Comparison of ENCODE assay signal across 18 cellular contexts in the genomic region with DNA sequence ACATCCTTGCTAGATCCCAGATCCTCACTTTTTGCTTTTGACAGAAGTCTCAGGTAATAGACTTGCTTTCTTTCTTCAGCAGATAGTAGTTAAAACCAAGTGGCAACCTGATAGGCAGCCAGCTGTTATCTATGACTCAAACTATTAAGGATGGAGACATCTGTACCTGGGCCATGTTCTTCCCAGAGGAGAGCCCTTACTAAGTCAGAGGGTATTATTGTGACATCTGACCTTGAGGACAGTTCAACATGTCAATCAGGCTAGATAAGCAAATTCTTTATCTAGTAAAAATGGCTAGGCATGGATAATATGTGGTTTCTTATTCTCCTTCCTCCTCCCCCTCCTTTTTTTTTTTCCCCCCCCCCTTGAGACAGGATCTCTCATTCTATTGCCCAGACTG. TPM values are rescaled to one million over a fixed set of nuclear protein-coding genes. Genes with fewer than 3 reads are reported as not detected.
DNase-seq lines count a peak whose midpoint lies in the region; ATAC-seq and TF ChIP-seq lines count a peak whose summit lies in the region.
"Had no signal": no experiment of that assay in that cellular context is flagged by ENCODE, and none has a peak within 500 bp of the region (broad histone marks: within the 10 kb centered on the region; RNA-seq: fewer than 3 reads in every experiment).

No MANE protein-coding gene starts in this region.

- H3K9me3 Mint-ChIP-seq in glutamatergic neuron (ENCODE audit: unreplicated experiment) (peaks cover 12% of the 10 kb centered on the region), neural progenitor cell (no peaks in the 10 kb centered on the region)
- H3K9me3 Mint-ChIP-seq in naive thymus-derived CD8-positive, alpha-beta T cell = no peaks in the 10 kb centered on the region
- H3K9me3 Mint-ChIP-seq: GM23338 had no signal

- no peak for TF ChIP-seq CTCF in glutamatergic neuron (IDR thresholded peaks at IDR 0.05; ENCODE audit: partially characterized antibody, unreplicated experiment)
- TF ChIP-seq CTCF in neural progenitor cell (IDR thresholded peaks at IDR 0.05) = no peak

- ATAC-seq in naive thymus-derived CD8-positive, alpha-beta T cell = no peak

- no peak overlapping the region for H3K27ac ChIP-seq in neural progenitor cell
- H3K27ac ChIP-seq: 22Rv1 had no signal

- H3K4me1 Mint-ChIP-seq in glutamatergic neuron (ENCODE audit: low read depth, unreplicated experiment) = peaks cover 47% of the 10 kb centered on the region
- peaks cover 56% of the 10 kb centered on the region for H3K4me1 Mint-ChIP-seq in neural progenitor cell
- H3K4me1 Mint-ChIP-seq in naive thymus-derived CD8-positive, alpha-beta T cell = peaks cover 3 to 12% (median 4%) of the 10 kb centered on the region in 4 donors

- no peaks in the 10 kb centered on the region for H3K79me2 ChIP-seq in neural progenitor cell (ENCODE audit: low read depth)

- H3K36me3 ChIP-seq in neural progenitor cell = no peaks in the 10 kb centered on the region

- peak overlapping the region; percentile 97 for H3K27ac Mint-ChIP-seq in glutamatergic neuron (ENCODE audit: unreplicated experiment)
- H3K27ac Mint-ChIP-seq in neural progenitor cell = peak overlapping the region; percentile 37
- no peak overlapping the region for H3K27ac Mint-ChIP-seq in naive thymus-derived CD8-positive, alpha-beta T cell

- no peak overlapping the region for H3K9ac ChIP-seq in neural progenitor cell

- H3K4me2 ChIP-seq in neural progenitor cell = no peak overlapping the region

- no peaks in the 10 kb centered on the region for H3K27me3 ChIP-seq in neural progenitor cell

- H2AFZ ChIP-seq in neural progenitor cell (replicated peaks) = no peak overlapping the region
- H2AFZ ChIP-seq: GM23338 had no signal

- no peaks in the 10 kb centered on the region for H3K9me3 ChIP-seq in neural progenitor cell (ENCODE audit: low read depth)

- DNase-seq in DMS 273 (lab: John Stamatoyannopoulos, UW; ENCODE audit: unreplicated experiment) (peak; percentile 16), DMS 273 treated with DMSO at 0.1 percent for 48 hours (lab: John Stamatoyannopoulos, UW) (no peak), NCI-H524 treated with DMSO at 0.1 percent for 48 hours (lab: John Stamatoyannopoulos, UW) (peak; percentile 54), glutamatergic neuron (no peak), neural progenitor cell (ENCODE audit: low spot score) (no peak), Ammon's horn (ENCODE audit: low spot score) (no peak)
- DNase-seq in naive thymus-derived CD8-positive, alpha-beta T cell = no peak
- DNase-seq in stimulated activated CD4-positive, alpha-beta T cell treated with anti-CD3 and anti-CD28 coated beads, Interleukin-15, amount 100 ng/mL, for 24 hours = no peak
- DNase-seq: AML-193; COR-L47; GF-D8; MM.1S; NCI-H1092; NCI-H526; NK-92 treated with Interleukin-12 subunit alpha and Interleukin-12 subunit beta, amount 100 ng/mL, for 24 hours; Right ventricle myocardium superior had no signal

- H3F3A ChIP-seq in neural progenitor cell (ENCODE audit: low read depth) = peaks cover 4% of the 10 kb centered on the region

- H3K36me3 Mint-ChIP-seq in glutamatergic neuron (ENCODE audit: unreplicated experiment) = no peaks in the 10 kb centered on the region
- peaks cover 19% of the 10 kb centered on the region for H3K36me3 Mint-ChIP-seq in neural progenitor cell
- H3K36me3 Mint-ChIP-seq in naive thymus-derived CD8-positive, alpha-beta T cell = no peaks in the 10 kb centered on the region

- H3K27me3 Mint-ChIP-seq in glutamatergic neuron (ENCODE audit: unreplicated experiment) (peaks cover 15% of the 10 kb centered on the region), neural progenitor cell (ENCODE audit: insufficient read depth, low read depth) (no peaks in the 10 kb centered on the region)
- H3K27me3 Mint-ChIP-seq in naive thymus-derived CD8-positive, alpha-beta T cell = no peaks in the 10 kb centered on the region

- H3K4me1 ChIP-seq in neural progenitor cell = peaks cover 6% of the 10 kb centered on the region

- H3K4me3 ChIP-seq in neural progenitor cell = no peak overlapping the region
- H3K4me3 ChIP-seq: GM23338 had no signal

- H3K4me3 Mint-ChIP-seq in glutamatergic neuron (ENCODE audit: unreplicated experiment) (no peak overlapping the region), neural progenitor cell (no peak overlapping the region)
- peak overlapping the region in 1 of 10 donors; percentile 24 for H3K4me3 Mint-ChIP-seq in naive thymus-derived CD8-positive, alpha-beta T cell
- H3K4me3 Mint-ChIP-seq: GM23338 had no signal

- no peaks in the 10 kb centered on the region for H4K20me1 ChIP-seq in neural progenitor cell (ENCODE audit: low read depth)

- POLR2A ChIA-PET in naive thymus-derived CD8-positive, alpha-beta T cell (lab: Charles Lee) = no interaction called here

RNA-seq across cellular contexts. Expression of a gene that starts 39.2 kb away (rescaled TPM):
- 120 TPM for total RNA-seq in glutamatergic neuron (ENCODE audit: unreplicated experiment)
- 87.6 and 90.2 TPM in 2 replicates for total RNA-seq in neural progenitor cell (ENCODE audit: low replicate concordance)
- 1 to 10 TPM; 1.1 to 1.8 TPM for total RNA-seq in naive thymus-derived CD8-positive, alpha-beta T cell
- 1 to 10 TPM in 2 of 3 donors, under 1 TPM in 1; 0.71 to 1.7 (median 1.2) TPM for polyA plus RNA-seq in naive thymus-derived CD8-positive, alpha-beta T cell

Comparison
In these comparisons a context has a peak if more than half of its experiments do, and no peak if none do; other contexts are left out.
1. DNase-seq: peak in DMS 273 (single experiment) and NCI-H524 treated with DMSO at 0.1 percent for 48 hours (single experiment); none in DMS 273 treated with DMSO at 0.1 percent for 48 hours (single experiment), glutamatergic neuron (single experiment), neural progenitor cell (single experiment), naive thymus-derived CD8-positive, alpha-beta T cell (0 of 10), stimulated activated CD4-positive, alpha-beta T cell treated with anti-CD3 and anti-CD28 coated beads, Interleukin-15, amount 100 ng/mL, for 24 hours (single experiment) and Ammon's horn (single experiment).
2. H3K27ac Mint-ChIP-seq: peak in glutamatergic neuron (single experiment) and neural progenitor cell (single experiment); none in naive thymus-derived CD8-positive, alpha-beta T cell (0 of 10).
3. RNA of a gene that starts 39.2 kb away (total RNA-seq): 120 TPM in glutamatergic neuron (single experiment) and 87.6 to 90.2 TPM in neural progenitor cell; 1.1 to 1.8 TPM in naive thymus-derived CD8-positive, alpha-beta T cell; every median in the first group is over 10 times any median in the second.